In genomic region chr6:122947355-122947754, GRCh38 we compare ENCODE assay signal across 11 cellular contexts. TPM values are rescaled to one million over a fixed set of nuclear protein-coding genes. Genes with fewer than 3 reads are reported as not detected.
DNase-seq lines count a peak whose midpoint lies in the region; ATAC-seq and TF ChIP-seq lines count a peak whose summit lies in the region.
"Had no signal": no experiment of that assay in that cellular context is flagged by ENCODE, and none has a peak within 500 bp of the region (broad histone marks: within the 10 kb centered on the region; RNA-seq: fewer than 3 reads in every experiment).

No MANE protein-coding gene starts in this region.

- no peak for TF ChIP-seq EP300 in ovary (IDR thresholded peaks at IDR 0.05)

- H2AFZ ChIP-seq in smooth muscle cell (ENCODE audit: low read depth): no peak overlapping the region

- H4K20me1 ChIP-seq in smooth muscle cell (ENCODE audit: low read depth): no peaks in the 10 kb centered on the region

- ATAC-seq in HG03097 (IDR thresholded peaks at IDR 0.05; ENCODE audit: low FRiP score, unreplicated experiment): no peak
- ATAC-seq: activated CD4-positive, alpha-beta T cell treated with anti-CD3 and anti-CD28 coated beads for 36 hours; mucosa of descending colon had no signal

- H3K4me1 ChIP-seq in smooth muscle cell (ENCODE audit: low read depth): no peaks in the 10 kb centered on the region
- H3K4me1 ChIP-seq in ovary (ENCODE audit: insufficient read depth): no peaks in the 10 kb centered on the region

- H3K9me3 ChIP-seq in smooth muscle cell (replicated peaks; ENCODE audit: low read depth) (no peaks in the 10 kb centered on the region), ovary (no peaks in the 10 kb centered on the region)
- H3K9me3 ChIP-seq: mucosa of descending colon had no signal

- H3K27me3 ChIP-seq in smooth muscle cell (ENCODE audit: low read depth) (no peaks in the 10 kb centered on the region), ovary (no peaks in the 10 kb centered on the region)

- TF ChIP-seq POLR2A in ovary (IDR thresholded peaks at IDR 0.05): no peak

- peak; percentile 76 for TF ChIP-seq CTCF in epithelial cell of proximal tubule (conservative IDR thresholded peaks at IDR 0.05; ENCODE audit: low read depth, low read length)
- peak; percentile 48 for TF ChIP-seq CTCF in smooth muscle cell (IDR thresholded peaks at IDR 0.05; ENCODE audit: borderline replicate concordance, insufficient read depth, poor library complexity, severe bottlenecking)
- TF ChIP-seq CTCF in ovary (IDR thresholded peaks at IDR 0.05): no peak

- H3K9ac ChIP-seq in smooth muscle cell (ENCODE audit: low read depth): no peak overlapping the region

- intact Hi-C loops in ovary (cut with DNase I): no loop called here

- DNase-seq in SIG-M5 treated with dmso at 0.1 percent for 504 hours (lab: John Stamatoyannopoulos, UW; ENCODE audit: unreplicated experiment): peak; percentile 0
- no peak for DNase-seq in SIG-M5 (lab: John Stamatoyannopoulos, UW)
- peak; percentile 10 for DNase-seq in NCI-H524 treated with DMSO at 0.1 percent for 48 hours (lab: John Stamatoyannopoulos, UW)
- DNase-seq in epithelial cell of proximal tubule (ENCODE audit: low read depth): no peak
- no peak for DNase-seq in smooth muscle cell (lab: John Stamatoyannopoulos, UW; ENCODE audit: unreplicated experiment)
- no peak for DNase-seq in ovary
- no peak for DNase-seq in NCI-H1694 (lab: John Stamatoyannopoulos, UW)
- DNase-seq: activated CD4-positive, alpha-beta T cell treated with anti-CD3 and anti-CD28 coated beads for 36 hours; mucosa of descending colon had no signal

- H3F3A ChIP-seq in smooth muscle cell (ENCODE audit: low read depth): no peaks in the 10 kb centered on the region

- H3K4me2 ChIP-seq in smooth muscle cell: no peak overlapping the region

- H3K27ac ChIP-seq in smooth muscle cell (ENCODE audit: low read depth) (no peak overlapping the region), ovary (no peak overlapping the region)

- H3K79me2 ChIP-seq in smooth muscle cell (ENCODE audit: low read depth): no peaks in the 10 kb centered on the region

- H3K4me3 ChIP-seq in epithelial cell of proximal tubule (ENCODE audit: low read depth, low read length) (no peak overlapping the region), smooth muscle cell (no peak overlapping the region), ovary (no peak overlapping the region)
- H3K4me3 ChIP-seq: mucosa of descending colon had no signal

- no peaks in the 10 kb centered on the region for H3K36me3 ChIP-seq in smooth muscle cell (ENCODE audit: low read depth)
- H3K36me3 ChIP-seq in ovary: no peaks in the 10 kb centered on the region

RNA-seq across cellular contexts. Expression of gene CLVS2, which starts 48.7 kb away (rescaled TPM):
- total RNA-seq in epithelial cell of proximal tubule: not detected in 2 replicates
- not detected in 2 replicates for total RNA-seq in smooth muscle cell
- polyA plus RNA-seq in smooth muscle cell: not detected in 2 replicates
- total RNA-seq in ovary: under 1 TPM in 1 of 7 donors, not detected in 6; under 0.01 TPM
- under 1 TPM in 1 of 2 donors, not detected in 1; 0.08 TPM for polyA plus RNA-seq in ovary
- total RNA-seq: activated CD4-positive, alpha-beta T cell treated with anti-CD3 and anti-CD28 coated beads for 36 hours had no signal
- polyA plus RNA-seq: BJ had no signal

Comparison
In these comparisons a context has a peak if more than half of its experiments do, and no peak if none do; other contexts are left out.
1. DNase-seq: peak in SIG-M5 treated with dmso at 0.1 percent for 504 hours (single experiment) and NCI-H524 treated with DMSO at 0.1 percent for 48 hours (single experiment); none in SIG-M5 (single experiment), epithelial cell of proximal tubule (single experiment), smooth muscle cell (single experiment), ovary (0 of 5) and NCI-H1694 (single experiment).
2. CTCF ChIP-seq: peak in epithelial cell of proximal tubule (single experiment) and smooth muscle cell (single experiment); none in ovary (0 of 3).